Comparison of ENCODE assay signal across 9 cellular contexts in genomic region chrX:131747173-131747572, GRCh38.
DNase-seq lines count a peak whose midpoint lies in the region; ATAC-seq and TF ChIP-seq lines count a peak whose summit lies in the region.
"Had no signal": no experiment of that assay in that cellular context is flagged by ENCODE, and none has a peak within 500 bp of the region (broad histone marks: within the 10 kb centered on the region; RNA-seq: fewer than 3 reads in every experiment).

No MANE protein-coding gene starts in this region.

- peaks cover 0 to 11% (median 11%) of the 10 kb centered on the region in 3 donors for H3K4me1 Mint-ChIP-seq in T-cell
- H3K4me1 Mint-ChIP-seq in activated naive CD8-positive, alpha-beta T cell treated with anti-CD3 and anti-CD28 coated beads for 36 hours = no peaks in the 10 kb centered on the region

- peak overlapping the region in 1 of 2 donors; percentile 97 for H3K27ac Mint-ChIP-seq in T-cell
- H3K27ac Mint-ChIP-seq in activated naive CD8-positive, alpha-beta T cell treated with anti-CD3 and anti-CD28 coated beads for 36 hours = no peak overlapping the region

- ATAC-seq in HG03108 (IDR thresholded peaks at IDR 0.05; ENCODE audit: unreplicated experiment) = peak; percentile 70
- ATAC-seq in T-cell (replicated peaks in 1 of 4) = peak in 2 of 4 experiments; percentile 78 to 81
- ATAC-seq in lung (ENCODE audit: insufficient read depth, low FRiP score) = peak; percentile 85

- no peaks in the 10 kb centered on the region for H3K27me3 ChIP-seq in lung (ENCODE audit: control insufficient read depth, insufficient read depth)

- 48 to 95% methylated on average over 9 of the region's 9 CpGs for WGBS in lung, 2 donors

- H3K4me1 ChIP-seq in lung (ENCODE audit: control insufficient read depth in 2 of 2, insufficient read depth in 2 of 2, low read length in 2 of 2) = no peaks in the 10 kb centered on the region

- POLR2A ChIA-PET in T-cell (lab: Charles Lee) = no interaction called here

- H3K27me3 Mint-ChIP-seq in T-cell = no peaks in the 10 kb centered on the region
- no peaks in the 10 kb centered on the region for H3K27me3 Mint-ChIP-seq in activated naive CD8-positive, alpha-beta T cell treated with anti-CD3 and anti-CD28 coated beads for 36 hours

- H3K4me3 ChIP-seq in GM12865 (ENCODE audit: low read depth, low read length) (no peak overlapping the region), lung (peak overlapping the region; percentile 24)
- H3K4me3 ChIP-seq: K562 had no signal

- peaks cover 3% of the 10 kb centered on the region for H3K36me3 Mint-ChIP-seq in T-cell
- H3K36me3 Mint-ChIP-seq in activated naive CD8-positive, alpha-beta T cell treated with anti-CD3 and anti-CD28 coated beads for 36 hours = peaks cover 15% of the 10 kb centered on the region

- no peaks in the 10 kb centered on the region for H3K36me3 ChIP-seq in lung (ENCODE audit: control insufficient read depth in 2 of 2, insufficient read depth in 2 of 2, low read length in 2 of 2)

- H3K9me3 Mint-ChIP-seq in T-cell = no peaks in the 10 kb centered on the region
- H3K9me3 Mint-ChIP-seq in activated naive CD8-positive, alpha-beta T cell treated with anti-CD3 and anti-CD28 coated beads for 36 hours = peaks cover 1% of the 10 kb centered on the region

- peak; percentile 30 for DNase-seq in GM12865 (ENCODE audit: low read depth)
- DNase-seq in T-cell = peak in 15 of 34 experiments; percentile 51 to 78 (median 69)
- DNase-seq in lung (ENCODE audit: low spot score) = peak; percentile 74
- DNase-seq in putamen (ENCODE audit: low spot score) = no peak
- DNase-seq in activated CD4-positive, alpha-beta T cell treated with anti-CD3 and anti-CD28 coated beads, Interleukin-2, amount 50 U/mL, for 4 hours = no peak
- no peak for DNase-seq in AG20443 (ENCODE audit: low spot score)
- no peak for DNase-seq in activated naive CD8-positive, alpha-beta T cell treated with anti-CD3 and anti-CD28 coated beads for 36 hours

- CTCF ChIA-PET in T-cell (lab: Charles Lee) = interaction anchor here in 1 of 2 donors (0.6 kb wide), 1 partner anchor 936 kb away, joined by 3 read pairs; no protein-coding TSS in a partner anchor

- peaks cover 0 to 6% of the 10 kb centered on the region in 2 donors for H3K9me3 ChIP-seq in lung (ENCODE audit: control insufficient read depth in 2 of 2, insufficient read depth in 1 of 2, low read length in 1 of 2)

- H3K27ac ChIP-seq in lung (ENCODE audit: low read depth in 1 of 2, low read length in 1 of 2) = peak overlapping the region in 1 of 2 donors; percentile 72

- TF ChIP-seq CTCF in GM12865 (IDR thresholded peaks at IDR 0.05; ENCODE audit: insufficient read depth, low read depth, low read length, missing control alignments) (no peak), lung (IDR thresholded peaks at IDR 0.05; ENCODE audit: control extremely low read depth, extremely low read depth) (peak; percentile 57)

- H3K4me3 Mint-ChIP-seq in T-cell = peak overlapping the region in 2 of 3 donors; percentile 87 to 88
- no peak overlapping the region for H3K4me3 Mint-ChIP-seq in activated naive CD8-positive, alpha-beta T cell treated with anti-CD3 and anti-CD28 coated beads for 36 hours

Comparison
In these comparisons a context has a peak if more than half of its experiments do, and no peak if none do; other contexts are left out.
1. DNase-seq: peak in GM12865 (single experiment) and lung (single experiment); none in putamen (single experiment), activated CD4-positive, alpha-beta T cell treated with anti-CD3 and anti-CD28 coated beads, Interleukin-2, amount 50 U/mL, for 4 hours (0 of 2), AG20443 (single experiment) and activated naive CD8-positive, alpha-beta T cell treated with anti-CD3 and anti-CD28 coated beads for 36 hours (single experiment).